Comparison of ENCODE assay signal across 8 cellular contexts in the genomic region with DNA sequence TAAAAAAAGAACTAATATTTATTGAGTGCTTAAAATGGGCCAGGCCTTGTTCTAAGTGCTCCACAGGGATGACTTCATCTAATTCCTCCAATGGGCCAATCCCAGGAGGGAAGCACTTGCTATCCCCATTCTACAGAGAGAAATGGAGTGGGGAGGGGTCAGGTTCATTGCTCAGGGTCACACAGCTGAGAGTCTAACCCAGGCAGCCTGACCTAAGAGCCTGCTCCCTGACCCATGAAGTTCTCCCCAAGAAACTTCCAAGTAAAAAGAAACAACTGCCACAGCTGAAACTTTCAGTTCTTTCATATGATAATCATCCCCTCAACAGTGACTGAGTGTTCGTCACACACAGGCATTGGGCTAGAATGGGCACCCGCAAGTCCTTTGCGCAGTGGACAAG. TPM values are rescaled to one million over a fixed set of nuclear protein-coding genes. Genes with fewer than 3 reads are reported as not detected.
"Had no signal": no experiment of that assay in that cellular context is flagged by ENCODE, and none has a peak within 500 bp of the region (broad histone marks: within the 10 kb centered on the region; RNA-seq: fewer than 3 reads in every experiment).

No MANE protein-coding gene starts in this region.

- DNase-seq: GM23248, H9, HCEC 1CT, KBM-7 had no signal

- H3K27ac ChIP-seq: GM23248, HL-60, KMS-11 had no signal

- H3K9ac ChIP-seq: GM23248, KMS-11 had no signal

- H2AFZ ChIP-seq: GM23248 had no signal

- H3K4me3 Mint-ChIP-seq: H9, IgD-negative memory B cell had no signal

- ATAC-seq: HepG2 had no signal

- FAIRE-seq: HepG2 had no signal

- H3K36me3 Mint-ChIP-seq: IgD-negative memory B cell had no signal

- H3K4me2 ChIP-seq: KMS-11 had no signal

- H3K4me3 ChIP-seq: GM23248 had no signal

- H3K27ac Mint-ChIP-seq: IgD-negative memory B cell had no signal

- H3K9me3 Mint-ChIP-seq: H9, IgD-negative memory B cell had no signal

RNA-seq across cellular contexts. Expression of gene BEND7, which starts 39.8 kb away (rescaled TPM):
- polyA plus RNA-seq: IgD-negative memory B cell had no signal
